8 cellular contexts compared by ENCODE assay signal in the genomic region with DNA sequence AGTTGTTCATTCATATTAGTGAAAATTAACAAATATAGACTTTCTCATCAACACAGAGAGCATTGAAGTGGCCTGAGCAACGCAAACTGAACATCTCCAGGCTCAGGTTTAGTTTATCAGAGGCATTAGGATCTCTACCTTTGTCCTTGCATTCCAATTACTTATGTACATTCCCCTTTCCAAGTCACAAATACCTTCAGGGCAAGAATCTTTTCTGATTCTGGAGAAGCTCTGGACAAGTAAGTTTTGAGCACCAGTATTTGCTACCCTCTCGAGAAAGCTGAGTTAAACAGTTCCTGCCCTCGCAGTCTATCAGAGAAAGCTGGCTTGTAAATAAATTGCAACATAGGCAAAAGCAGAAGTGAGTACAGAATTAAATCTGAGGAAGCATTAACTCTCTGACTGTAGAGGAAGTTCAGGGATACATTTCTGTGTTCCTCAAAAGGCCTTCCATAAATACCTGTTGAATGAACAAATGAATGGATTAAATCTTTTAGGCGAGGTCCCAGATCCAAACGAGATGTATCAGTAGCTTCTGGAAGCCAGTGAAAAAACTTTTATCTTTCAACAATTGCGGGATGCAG. TPM values are rescaled to one million over a fixed set of nuclear protein-coding genes. Genes with fewer than 3 reads are reported as not detected.
DNase-seq lines count a peak whose midpoint lies in the region; ATAC-seq and TF ChIP-seq lines count a peak whose summit lies in the region.

No MANE protein-coding gene starts in this region.

- no peak for DNase-seq in T-helper 1 cell
- DNase-seq in SIG-M5 treated with dmso at 0.1 percent for 504 hours (lab: John Stamatoyannopoulos, UW; ENCODE audit: unreplicated experiment) = peak; percentile 94
- no peak for DNase-seq in epithelial cell of proximal tubule (ENCODE audit: low read depth)
- no peak for DNase-seq in osteocyte (ENCODE audit: extremely low spot score, unreplicated experiment)
- DNase-seq in HuH-7 (ENCODE audit: low spot score) = no peak

- H3K9me3 Mint-ChIP-seq in T-helper 1 cell treated with Interleukin-12 subunit alpha and Interleukin-12 subunit beta and Interleukin-4 antibody, amounts not matched to agents 30 μg/mL and 1 μg/mL, for 36 hours = no peaks in the 10 kb centered on the region
- no peaks in the 10 kb centered on the region for H3K9me3 Mint-ChIP-seq in osteocyte (ENCODE audit: unreplicated experiment)

- peaks cover 12% of the 10 kb centered on the region for H3K36me3 Mint-ChIP-seq in T-helper 1 cell treated with Interleukin-12 subunit alpha and Interleukin-12 subunit beta and Interleukin-4 antibody, amounts not matched to agents 30 μg/mL and 1 μg/mL, for 36 hours (ENCODE audit: low read depth)
- H3K36me3 Mint-ChIP-seq in osteocyte (ENCODE audit: unreplicated experiment) = peaks cover 3% of the 10 kb centered on the region

- H3K4me3 ChIP-seq in epithelial cell of proximal tubule (ENCODE audit: low read depth, low read length) = peak overlapping the region; percentile 80

- peaks cover 29% of the 10 kb centered on the region for H3K4me1 Mint-ChIP-seq in T-helper 1 cell treated with Interleukin-12 subunit alpha and Interleukin-12 subunit beta and Interleukin-4 antibody, amounts not matched to agents 30 μg/mL and 1 μg/mL, for 36 hours (ENCODE audit: low read depth)
- peaks cover 49% of the 10 kb centered on the region for H3K4me1 Mint-ChIP-seq in osteocyte (ENCODE audit: unreplicated experiment)

- H3K27ac Mint-ChIP-seq in T-helper 1 cell treated with Interleukin-12 subunit alpha and Interleukin-12 subunit beta and Interleukin-4 antibody, amounts not matched to agents 30 μg/mL and 1 μg/mL, for 36 hours = peak overlapping the region; percentile 90
- peak overlapping the region; percentile 92 for H3K27ac Mint-ChIP-seq in osteocyte (ENCODE audit: unreplicated experiment)

- H3K4me3 Mint-ChIP-seq in T-helper 1 cell treated with Interleukin-12 subunit alpha and Interleukin-12 subunit beta and Interleukin-4 antibody, amounts not matched to agents 30 μg/mL and 1 μg/mL, for 36 hours = peak overlapping the region; percentile 95
- peak overlapping the region; percentile 98 for H3K4me3 Mint-ChIP-seq in osteocyte (ENCODE audit: unreplicated experiment)

- H3K27me3 Mint-ChIP-seq in T-helper 1 cell treated with Interleukin-12 subunit alpha and Interleukin-12 subunit beta and Interleukin-4 antibody, amounts not matched to agents 30 μg/mL and 1 μg/mL, for 36 hours (ENCODE audit: low read depth) = no peaks in the 10 kb centered on the region
- no peaks in the 10 kb centered on the region for H3K27me3 Mint-ChIP-seq in osteocyte (ENCODE audit: unreplicated experiment)

- TF ChIP-seq CTCF in epithelial cell of proximal tubule (conservative IDR thresholded peaks at IDR 0.05; ENCODE audit: low read depth, low read length) = no peak
- no peak for TF ChIP-seq CTCF in osteocyte (IDR thresholded peaks at IDR 0.05)

- ATAC-seq in HG02759 (IDR thresholded peaks at IDR 0.05; ENCODE audit: unreplicated experiment) (no peak), HG02981 (IDR thresholded peaks at IDR 0.05; ENCODE audit: unreplicated experiment) (no peak)

RNA-seq across cellular contexts. Expression of gene OSBPL11, which starts 1.2 kb away (rescaled TPM):
- total RNA-seq in epithelial cell of proximal tubule = 4.3 and 11.4 TPM in 2 replicates
- total RNA-seq in osteocyte = 14.0 and 14.4 TPM in 2 replicates
